ENCODE assay signal across 11 cellular contexts in genomic region chr9:122261469-122261881, GRCh38. TPM values are rescaled to one million over a fixed set of nuclear protein-coding genes. Genes with fewer than 3 reads are reported as not detected.
DNase-seq lines count a peak whose midpoint lies in the region; ATAC-seq and FAIRE-seq lines count a peak whose summit lies in the region.
"Had no signal": no experiment of that assay in that cellular context is flagged by ENCODE, and none has a peak within 500 bp of the region (broad histone marks: within the 10 kb centered on the region; RNA-seq: fewer than 3 reads in every experiment).

No MANE protein-coding gene starts in this region.

- DNase-seq in DMS53 (lab: John Stamatoyannopoulos, UW) (peak; percentile 30), DMS53 treated with DMSO at 0.1 percent for 48 hours (lab: John Stamatoyannopoulos, UW; ENCODE audit: unreplicated experiment) (no peak), RKO (ENCODE audit: low spot score) (peak; percentile 23), Right ventricle myocardium superior (peak; percentile 68), urothelium cell line (ENCODE audit: low spot score) (no peak)
- DNase-seq: activated CD4-positive, alpha-beta memory T cell treated with anti-CD3 and anti-CD28 coated beads for 36 hours had no signal

- ATAC-seq in Right ventricle myocardium superior (ENCODE audit: poor library complexity): no peak
- no peak for ATAC-seq in HG03521 (IDR thresholded peaks at IDR 0.05; ENCODE audit: unreplicated experiment)
- no peak for ATAC-seq in GM21717 (IDR thresholded peaks at IDR 0.05; ENCODE audit: unreplicated experiment)

- H3K4me1 ChIP-seq in stomach smooth muscle (ENCODE audit: control insufficient read depth, insufficient read depth, low read length): peaks cover 35% of the 10 kb centered on the region

- intact Hi-C loops in Right ventricle myocardium superior (cut with DNase I): no loop called here

- no peaks in the 10 kb centered on the region for H3K9me3 ChIP-seq in stomach smooth muscle (ENCODE audit: control insufficient read depth in 2 of 2, low read length in 2 of 2)
- H3K9me3 ChIP-seq: vagina had no signal

- peak overlapping the region; percentile 3 for H3K27ac ChIP-seq in stomach smooth muscle (ENCODE audit: low read length)
- H3K27ac ChIP-seq: vagina had no signal

- FAIRE-seq in urothelium cell line (lab: Jason Lieb, UNC): no peak
- FAIRE-seq: A204.1 had no signal

- no peak overlapping the region for H3K4me3 ChIP-seq in stomach smooth muscle (ENCODE audit: low read length in 2 of 2)
- H3K4me3 ChIP-seq: vagina had no signal

- no peaks in the 10 kb centered on the region for H3K27me3 ChIP-seq in stomach smooth muscle (ENCODE audit: control insufficient read depth in 1 of 2, insufficient read depth in 2 of 2, low read length in 2 of 2)
- H3K27me3 ChIP-seq: vagina had no signal

- H3K9ac ChIP-seq in stomach smooth muscle (ENCODE audit: low read length in 2 of 2): no peak overlapping the region

- peaks cover 10 to 22% of the 10 kb centered on the region in 2 donors for H3K36me3 ChIP-seq in stomach smooth muscle (ENCODE audit: control insufficient read depth in 2 of 2, insufficient read depth in 2 of 2, low read length in 2 of 2)

RNA-seq across cellular contexts. Expression of gene RBM18, which starts 3.2 kb away (rescaled TPM):
- 37.3 TPM for total RNA-seq in Right ventricle myocardium superior

RNA-seq across cellular contexts. Expression of gene MRRF, which starts 3.2 kb away (rescaled TPM):
- total RNA-seq in Right ventricle myocardium superior: 35.7 TPM

RNA-seq across cellular contexts. Expression of gene LHX6, which starts 32.7 kb away (rescaled TPM):
- 3.4 TPM for total RNA-seq in Right ventricle myocardium superior
- total RNA-seq: activated CD4-positive, alpha-beta memory T cell treated with anti-CD3 and anti-CD28 coated beads for 36 hours had no signal

Comparison
In these comparisons a context has a peak if more than half of its experiments do, and no peak if none do; other contexts are left out.
1. DNase-seq: peak in DMS53 (single experiment), RKO (single experiment) and Right ventricle myocardium superior (single experiment); none in DMS53 treated with DMSO at 0.1 percent for 48 hours (single experiment) and urothelium cell line (single experiment).